ENCODE assay signal across 26 cellular contexts in the genomic region with DNA sequence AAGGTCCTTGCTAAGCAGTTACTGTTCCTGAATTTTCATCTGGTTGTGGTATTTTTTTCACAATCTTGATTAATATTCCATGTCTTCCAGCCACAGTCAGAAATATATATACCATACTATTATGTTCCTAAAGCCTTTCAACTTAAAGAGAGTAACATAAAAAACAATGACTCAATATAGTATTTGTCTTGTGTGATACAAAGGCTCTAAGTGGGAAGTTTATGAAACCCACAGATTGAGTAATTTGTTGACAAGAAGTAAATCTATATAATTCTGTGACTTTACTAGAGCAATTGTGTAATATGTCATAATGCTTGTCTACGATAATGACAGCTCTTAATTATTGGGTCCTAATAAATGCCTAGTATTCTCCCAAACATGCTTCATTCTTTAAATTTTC.
"Had no signal": no experiment of that assay in that cellular context is flagged by ENCODE, and none has a peak within 500 bp of the region (broad histone marks: within the 10 kb centered on the region; RNA-seq: fewer than 3 reads in every experiment).

No MANE protein-coding gene starts in this region.

- H3K27me3 ChIP-seq: ascending aorta had no signal

- ATAC-seq: activated CD8-positive, alpha-beta T cell treated with anti-CD3 and anti-CD28 coated beads for 36 hours; activated naive CD8-positive, alpha-beta T cell treated with anti-CD3 and anti-CD28 coated beads, Interleukin-2, amount 50 U/mL, for 24 hours had no signal

- DNase-seq: activated B cell treated with CpG ODN at 0.5 μM for 24 hours; activated CD4-positive, alpha-beta memory T cell treated with anti-CD3 and anti-CD28 coated beads for 36 hours; activated CD4-positive, alpha-beta T cell treated with anti-CD3 and anti-CD28 coated beads for 4 hours; activated CD4-positive, alpha-beta T cell treated with anti-CD3 and anti-CD28 coated beads, Interleukin-2, amount 10 ng/mL, durations not matched to agents 24 days and 14 days; activated CD4-positive, alpha-beta T cell treated with anti-CD3 and anti-CD28 coated beads, Interleukin-2, amount 50 U/mL, for 1 hour; activated CD4-positive, alpha-beta T cell treated with anti-CD3 and anti-CD28 coated beads, Interleukin-2, amount 50 U/mL, for 4 hours; activated CD4-positive, CD25-positive, alpha-beta regulatory T cell treated with anti-CD3 and anti-CD28 coated beads, Interleukin-2, amount 50 U/mL, for 72 hours; activated CD8-positive, alpha-beta memory T cell treated with anti-CD3 and anti-CD28 coated beads, Interleukin-2, amount 50 U/mL, for 48 hours; activated CD8-positive, alpha-beta T cell treated with anti-CD3 and anti-CD28 coated beads for 36 hours; activated effector memory CD4-positive, alpha-beta T cell treated with Interleukin-2 at 50 U/mL for 16 hours; activated gamma-delta T cell; activated naive CD4-positive, alpha-beta T cell treated with anti-CD3 and anti-CD28 coated beads, Interleukin-2, amount 10 ng/mL, durations not matched to agents 7 days and 5 days; activated naive CD4-positive, alpha-beta T cell treated with Interleukin-2 at 50 U/mL for 16 hours; activated naive CD8-positive, alpha-beta T cell treated with anti-CD3 and anti-CD28 coated beads, Interleukin-2, amount 10 ng/mL, durations not matched to agents 7 days and 5 days; activated naive CD8-positive, alpha-beta T cell treated with anti-CD3 and anti-CD28 coated beads, Interleukin-2, amount 50 U/mL, for 24 hours; activated T-cell treated with anti-CD3 and anti-CD28 coated beads, Interleukin-2, amount 50 U/mL, for 24 hours; activated T-cell treated with anti-CD3 and anti-CD28 coated beads, Interleukin-2, amount 50 U/mL, for 48 hours; amygdala; anterior cingulate cortex; central memory CD4-positive, alpha-beta T cell; SW 1271; T-helper 1 cell; T-helper 2 cell; T-helper 9 cell had no signal

- H3K4me1 ChIP-seq: ascending aorta had no signal

- H3K9me3 ChIP-seq: ascending aorta had no signal

- H3K36me3 ChIP-seq: ascending aorta had no signal

- H3K4me3 ChIP-seq: ascending aorta had no signal

- H3K27ac ChIP-seq: ascending aorta, VCaP had no signal
